Comparison of ENCODE assay signal across 1 cellular context in genomic region chrX:71096702-71097032, GRCh38.
TF ChIP-seq lines count a peak whose summit lies in the region.

No MANE protein-coding gene starts in this region.

TF ChIP-seq in H1, 55 proteins besides CTCF, POLR2A, EP300 and RAD21:
- no peak for TF ChIP-seq TCF12 (IDR thresholded peaks at IDR 0.05; ENCODE audit: low read depth, low read length)
